In the genomic region with DNA sequence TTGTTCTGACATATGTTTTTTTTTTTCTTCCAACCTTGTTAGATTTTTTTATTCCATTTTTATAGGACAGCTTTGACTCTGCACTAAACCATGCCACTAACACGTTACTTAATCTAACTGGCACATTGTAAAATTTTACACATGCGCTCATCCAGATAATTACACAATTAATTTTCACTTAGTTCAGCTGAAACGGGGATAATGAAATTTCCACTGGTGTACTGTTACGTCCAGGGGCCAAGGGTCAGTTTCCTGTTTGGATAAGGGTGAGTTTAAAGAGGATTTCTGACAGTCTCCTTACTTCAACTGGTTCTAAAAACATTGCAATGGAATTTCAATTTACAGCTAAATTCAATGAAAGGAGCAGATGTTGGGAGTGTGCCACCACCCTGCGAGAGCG, we compare ENCODE assay signal across 17 cellular contexts.
DNase-seq lines count a peak whose midpoint lies in the region.
"Had no signal": no experiment of that assay in that cellular context is flagged by ENCODE, and none has a peak within 500 bp of the region (broad histone marks: within the 10 kb centered on the region; RNA-seq: fewer than 3 reads in every experiment).

No MANE protein-coding gene starts in this region.

- DNase-seq in HCEC 1CT: peak; percentile 40
- peak; percentile 4 for DNase-seq in M059J (ENCODE audit: low read depth)
- peak; percentile 32 to 39 for DNase-seq in dermis microvascular lymphatic vessel endothelial cell (ENCODE audit: low read depth in 2 of 2)
- peak; percentile 39 to 69 for DNase-seq in lung microvascular endothelial cell (ENCODE audit: low read depth in 2 of 2)
- DNase-seq in NCI-H1048 (lab: John Stamatoyannopoulos, UW): no peak
- no peak for DNase-seq in hypothalamus (lab: John Stamatoyannopoulos, UW)
- no peak for DNase-seq in NCI-H82 (lab: John Stamatoyannopoulos, UW)
- DNase-seq: activated CD8-positive, alpha-beta T cell treated with anti-CD3 and anti-CD28 coated beads, Interleukin-2, amount 10 ng/mL, durations not matched to agents 7 days and 5 days; activated naive CD4-positive, alpha-beta T cell treated with anti-CD3 and anti-CD28 coated beads, Interleukin-2, amount 10 ng/mL, durations not matched to agents 7 days and 5 days; amygdala; CD4-positive, alpha-beta memory T cell; DMS79 treated with DMSO at 0.1 percent for 48 hours; mammary epithelial cell; NCI-H510A; small intestine; stimulated activated CD4-positive, alpha-beta T cell treated with anti-CD3 and anti-CD28 coated beads, Interleukin-4, amount 100 ng/mL, for 1 hour; stimulated activated naive CD4-positive, alpha-beta T cell had no signal

Comparison
In these comparisons a context has a peak if more than half of its experiments do, and no peak if none do; other contexts are left out.
1. DNase-seq: peak in HCEC 1CT (single experiment), M059J (single experiment), dermis microvascular lymphatic vessel endothelial cell (2 of 2) and lung microvascular endothelial cell (2 of 2); none in NCI-H1048 (single experiment), hypothalamus (0 of 51) and NCI-H82 (single experiment).